In the genomic region with DNA sequence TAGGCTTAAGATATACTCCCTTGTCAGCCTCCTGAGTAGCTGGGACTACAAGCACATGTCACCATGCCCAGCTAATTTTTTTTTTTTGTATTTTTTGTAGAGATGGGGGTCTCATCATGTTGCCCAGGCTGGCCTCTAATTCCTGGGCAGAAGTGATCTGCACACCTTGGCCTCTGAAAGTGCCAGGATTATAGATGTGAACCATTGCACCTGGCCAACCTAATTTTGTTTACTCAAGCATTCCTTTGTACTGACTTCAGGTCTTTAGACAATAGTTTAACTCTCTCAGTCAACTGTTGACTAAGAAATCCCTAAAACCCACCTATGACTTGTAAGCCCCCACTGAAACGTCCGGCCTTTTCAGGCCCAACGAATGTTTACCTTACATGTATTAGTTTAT, we compare ENCODE assay signal across 17 cellular contexts.
A peak's percentile ranks its signal among the peaks of the same experiment; 100 is the strongest.
DNase-seq lines count a peak whose midpoint lies in the region; TF ChIP-seq lines count a peak whose summit lies in the region.
"Had no signal": no experiment of that assay in that cellular context is flagged by ENCODE, and none has a peak within 500 bp of the region (broad histone marks: within the 10 kb centered on the region; RNA-seq: fewer than 3 reads in every experiment).

No MANE protein-coding gene starts in this region.

- peak overlapping the region; percentile 24 for H3K4me2 ChIP-seq in neural progenitor cell

- H3K27ac ChIP-seq in neural progenitor cell, result no peak overlapping the region
- H3K27ac ChIP-seq in CD8-positive, alpha-beta memory T cell (ENCODE audit: low read depth, low read length), result no peak overlapping the region
- H3K27ac ChIP-seq: 22Rv1 had no signal

- peaks cover 3 to 18% (median 3%) of the 10 kb centered on the region in 5 experiments for H3K9me3 Mint-ChIP-seq in brain
- H3K9me3 Mint-ChIP-seq in neural progenitor cell, result peaks cover 8% of the 10 kb centered on the region
- H3K9me3 Mint-ChIP-seq in CD8-positive, alpha-beta memory T cell, result peaks cover 14 to 49% (median 28%) of the 10 kb centered on the region in 5 donors

- POLR2A ChIA-PET in CD8-positive, alpha-beta memory T cell (lab: Charles Lee), result no interaction called here

- H3K27me3 Mint-ChIP-seq in brain, result peaks cover 3% of the 10 kb centered on the region
- peaks cover 3% of the 10 kb centered on the region for H3K27me3 Mint-ChIP-seq in neural progenitor cell (ENCODE audit: insufficient read depth, low read depth)
- no peaks in the 10 kb centered on the region for H3K27me3 Mint-ChIP-seq in CD8-positive, alpha-beta memory T cell

- no peak overlapping the region for H3K9ac ChIP-seq in neural progenitor cell

- CTCF ChIA-PET in CD8-positive, alpha-beta memory T cell (lab: Charles Lee), result no interaction called here

- H3K36me3 Mint-ChIP-seq in brain (peaks cover 2% of the 10 kb centered on the region), neural progenitor cell (no peaks in the 10 kb centered on the region)
- no peaks in the 10 kb centered on the region for H3K36me3 Mint-ChIP-seq in CD8-positive, alpha-beta memory T cell
- H3K36me3 Mint-ChIP-seq: CD14-positive monocyte; CD8-positive, alpha-beta T cell had no signal

- no peak for TF ChIP-seq CTCF in brain (conservative IDR thresholded peaks at IDR 0.05)
- TF ChIP-seq CTCF in neural progenitor cell (IDR thresholded peaks at IDR 0.05), result no peak

- H3K27ac Mint-ChIP-seq in brain, result peak overlapping the region in 3 of 5 experiments; percentile 0 to 90 (median 79)
- H3K27ac Mint-ChIP-seq in neural progenitor cell, result no peak overlapping the region
- H3K27ac Mint-ChIP-seq in CD8-positive, alpha-beta memory T cell, result no peak overlapping the region
- H3K27ac Mint-ChIP-seq: CD14-positive monocyte; CD8-positive, alpha-beta T cell; HFFc6 had no signal

- H3K4me1 Mint-ChIP-seq in brain (peaks cover 19% of the 10 kb centered on the region), neural progenitor cell (peaks cover 11% of the 10 kb centered on the region)
- no peaks in the 10 kb centered on the region for H3K4me1 Mint-ChIP-seq in CD8-positive, alpha-beta memory T cell
- H3K4me1 Mint-ChIP-seq: CD14-positive monocyte had no signal

- H2AFZ ChIP-seq in neural progenitor cell (replicated peaks), result no peak overlapping the region

- H3F3A ChIP-seq in neural progenitor cell (ENCODE audit: low read depth), result peaks cover 11% of the 10 kb centered on the region

- no peaks in the 10 kb centered on the region for H3K27me3 ChIP-seq in neural progenitor cell
- no peaks in the 10 kb centered on the region for H3K27me3 ChIP-seq in CD8-positive, alpha-beta memory T cell (ENCODE audit: insufficient read depth, low read length, poor library complexity, severe bottlenecking)

- H3K4me1 ChIP-seq in neural progenitor cell, result peaks cover 15% of the 10 kb centered on the region
- H3K4me1 ChIP-seq in CD8-positive, alpha-beta memory T cell (ENCODE audit: insufficient read depth, low read length), result no peaks in the 10 kb centered on the region
- H3K4me1 ChIP-seq: Caco-2 had no signal

- peak; percentile 4 for DNase-seq in DMS53 (lab: John Stamatoyannopoulos, UW)
- DNase-seq in DMS53 treated with DMSO at 0.1 percent for 48 hours (lab: John Stamatoyannopoulos, UW; ENCODE audit: unreplicated experiment), result no peak
- DNase-seq in neural progenitor cell (ENCODE audit: low spot score), result no peak
- no peak for DNase-seq in SIG-M5 (lab: John Stamatoyannopoulos, UW)
- DNase-seq in CD8-positive, alpha-beta memory T cell, result no peak
- no peak for DNase-seq in NCI-H1092 treated with DMSO at 0.1 percent for 48 hours (lab: John Stamatoyannopoulos, UW)
- DNase-seq in NCI-H1105 (lab: John Stamatoyannopoulos, UW), result no peak
- DNase-seq: Caco-2; CD8-positive, alpha-beta T cell; GOT3; HCEC 1CT; HFFc6 had no signal

- H3K36me3 ChIP-seq in neural progenitor cell, result no peaks in the 10 kb centered on the region
- no peaks in the 10 kb centered on the region for H3K36me3 ChIP-seq in CD8-positive, alpha-beta memory T cell (ENCODE audit: insufficient read depth, low read length)

- no peaks in the 10 kb centered on the region for H4K20me1 ChIP-seq in neural progenitor cell (ENCODE audit: low read depth)

- H3K79me2 ChIP-seq in neural progenitor cell (ENCODE audit: low read depth), result no peaks in the 10 kb centered on the region

- H3K9me3 ChIP-seq in neural progenitor cell (ENCODE audit: low read depth), result no peaks in the 10 kb centered on the region
- H3K9me3 ChIP-seq in CD8-positive, alpha-beta memory T cell (ENCODE audit: low read length), result no peaks in the 10 kb centered on the region

- H3K4me3 ChIP-seq in neural progenitor cell, result no peak overlapping the region
- no peak overlapping the region for H3K4me3 ChIP-seq in CD8-positive, alpha-beta memory T cell (ENCODE audit: low read length)
- H3K4me3 ChIP-seq: GM12878, K562 had no signal

- H3K4me3 Mint-ChIP-seq in brain (no peak overlapping the region), neural progenitor cell (no peak overlapping the region)
- no peak overlapping the region for H3K4me3 Mint-ChIP-seq in CD8-positive, alpha-beta memory T cell
- H3K4me3 Mint-ChIP-seq: CD14-positive monocyte; CD8-positive, alpha-beta T cell; HFFc6 had no signal

Comparison
In these comparisons a context has a peak if more than half of its experiments do, and no peak if none do; other contexts are left out.
1. H3K27ac Mint-ChIP-seq: peak in brain (3 of 5); none in neural progenitor cell (single experiment) and CD8-positive, alpha-beta memory T cell (0 of 8).